8 cellular contexts compared by ENCODE assay signal in genomic region chr17:64712557-64713351, GRCh38. TPM values are rescaled to one million over a fixed set of nuclear protein-coding genes. Genes with fewer than 3 reads are reported as not detected.
DNase-seq lines count a peak whose midpoint lies in the region; ATAC-seq and TF ChIP-seq lines count a peak whose summit lies in the region.
"Not testable (repeated sequence)": the region's sequence is repeated elsewhere in the genome, so short reads cannot be mapped to it uniquely, and the experiment has no call there.

No MANE protein-coding gene starts in this region.

- peak overlapping the region; percentile 31 to 44 for H3K27ac ChIP-seq in testis

- H3K4me3 Mint-ChIP-seq in effector memory CD8-positive, alpha-beta T cell = peak overlapping the region; percentile 88 to 90
- peak overlapping the region; percentile 67 to 91 (median 83) for H3K4me3 Mint-ChIP-seq in naive B cell

- H3K9me3 ChIP-seq in testis = not testable (repeated sequence)

- not testable (repeated sequence) for TF ChIP-seq CTCF in GM12865 (IDR thresholded peaks at IDR 0.05; ENCODE audit: insufficient read depth, low read depth, low read length, missing control alignments); testis (IDR thresholded peaks at IDR 0.05)

- intact Hi-C loops in testis (cut with DNase I; ENCODE audit: low total_unique reads) = not testable (repeated sequence)

- not testable (repeated sequence) for H3K9me3 Mint-ChIP-seq in effector memory CD8-positive, alpha-beta T cell; naive B cell

- H3K27me3 ChIP-seq in testis = not testable (repeated sequence)

- in situ Hi-C loops in KBM-7 (cut with MboI; ENCODE audit: low pct_unique_long_range_greater_than_20kb, low sequenced_read_pairs) = not testable (repeated sequence)

- not testable (repeated sequence) for H3K4me3 ChIP-seq in GM12865 (ENCODE audit: low read depth, low read length); testis

- H3K36me3 ChIP-seq in testis (ENCODE audit: low read depth, missing control alignments) = not testable (repeated sequence)

- peak; percentile 80 for ATAC-seq in effector memory CD8-positive, alpha-beta T cell (replicated peaks)
- peak; percentile 57 to 63 for ATAC-seq in naive B cell (ENCODE audit: low read depth in 2 of 2)

- TF ChIP-seq POLR2A in testis (IDR thresholded peaks at IDR 0.05) = not testable (repeated sequence)

- peaks cover 20% of the 10 kb centered on the region for H3K4me1 ChIP-seq in testis

- peak overlapping the region; percentile 93 to 95 for H3K27ac Mint-ChIP-seq in effector memory CD8-positive, alpha-beta T cell
- peak overlapping the region in 3 of 6 donors; percentile 67 to 93 (median 78) for H3K27ac Mint-ChIP-seq in naive B cell

- peaks cover 48 to 52% of the 10 kb centered on the region in 2 donors for H3K4me1 Mint-ChIP-seq in effector memory CD8-positive, alpha-beta T cell (ENCODE audit: low read depth in 2 of 2)
- H3K4me1 Mint-ChIP-seq in naive B cell = peaks cover 17 to 44% (median 34%) of the 10 kb centered on the region in 3 donors

- DNase-seq in GM12865 (ENCODE audit: low read depth) = peak; percentile 60
- DNase-seq in H4 (ENCODE audit: low spot score) = peak; percentile 44
- peak; percentile 82 for DNase-seq in KBM-7
- DNase-seq in T-helper 1 cell = peak in 4 of 5 donors; percentile 14 to 35 (median 30)
- DNase-seq in activated T-helper 1 cell treated with Interleukin-2 at 50 U/mL for 16 hours (ENCODE audit: low read depth) = peak; percentile 8
- peak; percentile 50 to 54 (median 53) for DNase-seq in effector memory CD8-positive, alpha-beta T cell
- not testable (repeated sequence) for DNase-seq in naive B cell, testis

- H3K36me3 Mint-ChIP-seq in effector memory CD8-positive, alpha-beta T cell (ENCODE audit: insufficient read depth); naive B cell: not testable (repeated sequence)

- 39 to 62% methylated on average over 9 of the region's 11 CpGs for WGBS in testis, 2 donors

- not testable (repeated sequence) for H3K27me3 Mint-ChIP-seq in effector memory CD8-positive, alpha-beta T cell; naive B cell

RNA-seq across cellular contexts. Expression of gene SMURF2, which starts 50.6 kb away (rescaled TPM):
- total RNA-seq in H4 (2014; rRNA removed; shearing (Covaris generic)) = 51.9 and 56.3 TPM in 2 replicates
- 10 to 100 TPM in 3 of 6 donors, 1 to 10 TPM in 3; 6.9 to 12.8 (median 10.3) TPM for polyA plus RNA-seq in naive B cell (ENCODE audit: low read depth in 6 of 6)
- 10 to 100 TPM; 28.9 to 32.2 TPM for total RNA-seq in testis
- 50.0 TPM for polyA plus RNA-seq in testis (ENCODE audit: insufficient read depth, low read depth, low replicate concordance)
